ENCODE assay signal across 17 cellular contexts in the genomic region with DNA sequence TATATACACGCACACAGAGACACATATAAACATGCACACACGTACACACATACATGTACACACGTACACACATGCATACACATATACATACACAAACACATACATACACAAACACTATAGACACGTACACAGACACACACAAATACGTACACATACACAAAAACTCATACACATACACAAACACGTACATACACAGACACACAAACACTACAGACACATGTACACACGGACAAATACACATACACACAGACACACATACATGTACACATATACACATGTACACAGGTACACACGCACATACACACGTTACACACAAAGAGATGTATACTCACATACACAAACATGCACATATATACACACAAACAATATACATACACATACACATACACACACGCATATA.
"Had no signal": no experiment of that assay in that cellular context is flagged by ENCODE, and none has a peak within 500 bp of the region (broad histone marks: within the 10 kb centered on the region; RNA-seq: fewer than 3 reads in every experiment).

No MANE protein-coding gene starts in this region.

- H3K27me3 ChIP-seq: ovary, right atrium auricular region, stomach, transverse colon had no signal

- H3K4me3 Mint-ChIP-seq: endodermal cell; naive thymus-derived CD4-positive, alpha-beta T cell had no signal

- H3K27ac Mint-ChIP-seq: endodermal cell had no signal

- DNase-seq: effector CD4-positive, alpha-beta T cell; foreskin melanocyte; heart right ventricle; hypothalamus; islet precursor cell; mammary epithelial cell; naive thymus-derived CD4-positive, alpha-beta T cell; ovary; small intestine; stimulated activated CD4-positive, alpha-beta T cell treated with anti-CD3 and anti-CD28 coated beads, Interleukin-12 subunit alpha, Interleukin-12 subunit beta, amount 100 ng/mL, for 4 hours; stimulated activated naive CD4-positive, alpha-beta T cell; stomach; transverse colon had no signal

- H3K36me3 ChIP-seq: heart right ventricle, ovary, right atrium auricular region, stomach, thoracic aorta, transverse colon had no signal

- H3K27me3 Mint-ChIP-seq: naive thymus-derived CD4-positive, alpha-beta T cell had no signal

- H3K27ac ChIP-seq: coronary artery, heart right ventricle, ovary, right atrium auricular region, stomach, thoracic aorta, transverse colon had no signal

- FAIRE-seq: small intestine had no signal

- H3K4me1 Mint-ChIP-seq: endodermal cell had no signal

- ATAC-seq: naive thymus-derived CD4-positive, alpha-beta T cell had no signal

- H3K36me3 Mint-ChIP-seq: naive thymus-derived CD4-positive, alpha-beta T cell had no signal

- H3K9me3 Mint-ChIP-seq: endodermal cell; naive thymus-derived CD4-positive, alpha-beta T cell had no signal

- H3K4me3 ChIP-seq: coronary artery, heart right ventricle, ovary, right atrium auricular region, stomach, thoracic aorta, transverse colon had no signal

- H3K9me3 ChIP-seq: heart right ventricle, ovary, right atrium auricular region, stomach, thoracic aorta, transverse colon had no signal
